Comparison of ENCODE assay signal across 2 cellular contexts in genomic region chr19:13804830-13805683, GRCh38.
TF ChIP-seq lines count a peak whose summit lies in the region.

No MANE protein-coding gene starts in this region.

TF ChIP-seq in HEK293, 187 proteins besides CTCF, POLR2A, EP300 and RAD21:
- TF ChIP-seq SALL2 (tag by site-specific recombination; IDR thresholded peaks at IDR 0.05; ENCODE audit: borderline replicate concordance) (no peak), EGR2 (tag by site-specific recombination; IDR thresholded peaks at IDR 0.05; ENCODE audit: low read depth) (peak; percentile 95), ZFHX2 (tag by site-specific recombination; conservative IDR thresholded peaks at IDR 0.05) (peak; percentile 81)
- TF ChIP-seq, protein P1, sequence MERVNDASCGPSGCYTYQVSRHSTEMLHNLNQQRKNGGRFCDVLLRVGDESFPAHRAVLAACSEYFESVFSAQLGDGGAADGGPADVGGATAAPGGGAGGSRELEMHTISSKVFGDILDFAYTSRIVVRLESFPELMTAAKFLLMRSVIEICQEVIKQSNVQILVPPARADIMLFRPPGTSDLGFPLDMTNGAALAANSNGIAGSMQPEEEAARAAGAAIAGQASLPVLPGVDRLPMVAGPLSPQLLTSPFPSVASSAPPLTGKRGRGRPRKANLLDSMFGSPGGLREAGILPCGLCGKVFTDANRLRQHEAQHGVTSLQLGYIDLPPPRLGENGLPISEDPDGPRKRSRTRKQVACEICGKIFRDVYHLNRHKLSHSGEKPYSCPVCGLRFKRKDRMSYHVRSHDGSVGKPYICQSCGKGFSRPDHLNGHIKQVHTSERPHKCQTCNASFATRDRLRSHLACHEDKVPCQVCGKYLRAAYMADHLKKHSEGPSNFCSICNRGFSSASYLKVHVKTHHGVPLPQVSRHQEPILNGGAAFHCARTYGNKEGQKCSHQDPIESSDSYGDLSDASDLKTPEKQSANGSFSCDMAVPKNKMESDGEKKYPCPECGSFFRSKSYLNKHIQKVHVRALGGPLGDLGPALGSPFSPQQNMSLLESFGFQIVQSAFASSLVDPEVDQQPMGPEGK (tag by site-specific recombination; IDR thresholded peaks at IDR 0.05): no peak
- TF ChIP-seq, protein P2, sequence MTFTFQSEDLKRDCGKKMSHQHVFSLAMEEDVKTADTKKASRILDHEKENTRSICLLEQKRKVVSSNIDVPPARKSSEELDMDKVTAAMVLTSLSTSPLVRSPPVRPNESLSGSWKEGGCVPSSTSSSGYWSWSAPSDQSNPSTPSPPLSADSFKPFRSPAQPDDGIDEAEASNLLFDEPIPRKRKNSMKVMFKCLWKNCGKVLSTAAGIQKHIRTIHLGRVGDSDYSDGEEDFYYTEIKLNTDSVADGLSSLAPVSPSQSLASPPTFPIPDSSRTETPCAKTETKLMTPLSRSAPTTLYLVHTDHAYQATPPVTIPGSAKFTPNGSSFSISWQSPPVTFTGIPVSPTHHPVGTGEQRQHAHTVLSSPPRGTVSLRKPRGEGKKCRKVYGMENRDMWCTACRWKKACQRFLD (tag by site-specific recombination; IDR thresholded peaks at IDR 0.05): no peak

TF ChIP-seq in HepG2, 621 proteins besides CTCF, POLR2A, EP300 and RAD21 (continues in another document):
- TF ChIP-seq SP2 (CRISPR knock-in tag; IDR thresholded peaks at IDR 0.05): no peak
- TF ChIP-seq ZNF274 (CRISPR knock-in tag; IDR thresholded peaks at IDR 0.05): no peak
- peak; percentile 50 for TF ChIP-seq SAP130 (CRISPR knock-in tag; IDR thresholded peaks at IDR 0.05; ENCODE audit: low read depth)
- TF ChIP-seq, protein P3, sequence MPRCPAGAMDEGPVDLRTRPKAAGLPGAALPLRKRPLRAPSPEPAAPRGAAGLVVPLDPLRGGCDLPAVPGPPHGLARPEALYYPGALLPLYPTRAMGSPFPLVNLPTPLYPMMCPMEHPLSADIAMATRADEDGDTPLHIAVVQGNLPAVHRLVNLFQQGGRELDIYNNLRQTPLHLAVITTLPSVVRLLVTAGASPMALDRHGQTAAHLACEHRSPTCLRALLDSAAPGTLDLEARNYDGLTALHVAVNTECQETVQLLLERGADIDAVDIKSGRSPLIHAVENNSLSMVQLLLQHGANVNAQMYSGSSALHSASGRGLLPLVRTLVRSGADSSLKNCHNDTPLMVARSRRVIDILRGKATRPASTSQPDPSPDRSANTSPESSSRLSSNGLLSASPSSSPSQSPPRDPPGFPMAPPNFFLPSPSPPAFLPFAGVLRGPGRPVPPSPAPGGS (CRISPR knock-in tag; IDR thresholded peaks at IDR 0.05): no peak
- TF ChIP-seq, protein P4, sequence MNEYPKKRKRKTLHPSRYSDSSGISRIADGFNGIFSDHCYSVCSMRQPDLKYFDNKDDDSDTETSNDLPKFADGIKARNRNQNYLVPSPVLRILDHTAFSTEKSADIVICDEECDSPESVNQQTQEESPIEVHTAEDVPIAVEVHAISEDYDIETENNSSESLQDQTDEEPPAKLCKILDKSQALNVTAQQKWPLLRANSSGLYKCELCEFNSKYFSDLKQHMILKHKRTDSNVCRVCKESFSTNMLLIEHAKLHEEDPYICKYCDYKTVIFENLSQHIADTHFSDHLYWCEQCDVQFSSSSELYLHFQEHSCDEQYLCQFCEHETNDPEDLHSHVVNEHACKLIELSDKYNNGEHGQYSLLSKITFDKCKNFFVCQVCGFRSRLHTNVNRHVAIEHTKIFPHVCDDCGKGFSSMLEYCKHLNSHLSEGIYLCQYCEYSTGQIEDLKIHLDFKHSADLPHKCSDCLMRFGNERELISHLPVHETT (CRISPR knock-in tag; conservative IDR thresholded peaks at IDR 0.05): no peak
- TF ChIP-seq ZNF496 (CRISPR knock-in tag; IDR thresholded peaks at IDR 0.05; ENCODE audit: insufficient replicate concordance): no peak
- TF ChIP-seq CHD2 (IDR thresholded peaks at IDR 0.05; ENCODE audit: low read depth, low read length): no peak
- TF ChIP-seq FUBP1 (CRISPR knock-in tag; IDR thresholded peaks at IDR 0.05; ENCODE audit: borderline replicate concordance): no peak
- TF ChIP-seq MYC (CRISPR knock-in tag; IDR thresholded peaks at IDR 0.05; ENCODE audit: borderline replicate concordance): peak; percentile 67
- TF ChIP-seq ZNF749 (CRISPR knock-in tag; IDR thresholded peaks at IDR 0.05; ENCODE audit: borderline replicate concordance): no peak
- TF ChIP-seq HNF1A (IDR thresholded peaks at IDR 0.05; ENCODE audit: low read depth): no peak
- no peak for TF ChIP-seq HNF1A (CRISPR knock-in tag; IDR thresholded peaks at IDR 0.05; ENCODE audit: borderline replicate concordance)
- TF ChIP-seq CHD4 (IDR thresholded peaks at IDR 0.05; ENCODE audit: borderline replicate concordance, low read length): no peak
- TF ChIP-seq MED8 (CRISPR knock-in tag; IDR thresholded peaks at IDR 0.05; ENCODE audit: insufficient replicate concordance): no peak
- no peak for TF ChIP-seq MEIS2 (CRISPR knock-in tag; IDR thresholded peaks at IDR 0.05)
- TF ChIP-seq SP4 (CRISPR knock-in tag; IDR thresholded peaks at IDR 0.05): no peak
- no peak for TF ChIP-seq BATF2 (CRISPR knock-in tag; IDR thresholded peaks at IDR 0.05)
- TF ChIP-seq, protein P5, sequence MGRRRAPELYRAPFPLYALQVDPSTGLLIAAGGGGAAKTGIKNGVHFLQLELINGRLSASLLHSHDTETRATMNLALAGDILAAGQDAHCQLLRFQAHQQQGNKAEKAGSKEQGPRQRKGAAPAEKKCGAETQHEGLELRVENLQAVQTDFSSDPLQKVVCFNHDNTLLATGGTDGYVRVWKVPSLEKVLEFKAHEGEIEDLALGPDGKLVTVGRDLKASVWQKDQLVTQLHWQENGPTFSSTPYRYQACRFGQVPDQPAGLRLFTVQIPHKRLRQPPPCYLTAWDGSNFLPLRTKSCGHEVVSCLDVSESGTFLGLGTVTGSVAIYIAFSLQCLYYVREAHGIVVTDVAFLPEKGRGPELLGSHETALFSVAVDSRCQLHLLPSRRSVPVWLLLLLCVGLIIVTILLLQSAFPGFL (CRISPR knock-in tag; IDR thresholded peaks at IDR 0.05): no peak
- TF ChIP-seq HOXA5 (CRISPR knock-in tag; IDR thresholded peaks at IDR 0.05): no peak
- TF ChIP-seq ZNF546 (CRISPR knock-in tag; conservative IDR thresholded peaks at IDR 0.05): no peak
- no peak for TF ChIP-seq TMF1 (CRISPR knock-in tag; IDR thresholded peaks at IDR 0.05; ENCODE audit: low read depth)
- TF ChIP-seq ZBTB43 (CRISPR knock-in tag; conservative IDR thresholded peaks at IDR 0.05): no peak
- TF ChIP-seq TAF15 (IDR thresholded peaks at IDR 0.05; ENCODE audit: low read depth, low read length, poor library complexity, severe bottlenecking): no peak
- TF ChIP-seq ZMYM4 (CRISPR knock-in tag; IDR thresholded peaks at IDR 0.05): no peak
- TF ChIP-seq ZNF788 (CRISPR knock-in tag; IDR thresholded peaks at IDR 0.05; ENCODE audit: borderline replicate concordance): no peak
- TF ChIP-seq, protein P6, sequence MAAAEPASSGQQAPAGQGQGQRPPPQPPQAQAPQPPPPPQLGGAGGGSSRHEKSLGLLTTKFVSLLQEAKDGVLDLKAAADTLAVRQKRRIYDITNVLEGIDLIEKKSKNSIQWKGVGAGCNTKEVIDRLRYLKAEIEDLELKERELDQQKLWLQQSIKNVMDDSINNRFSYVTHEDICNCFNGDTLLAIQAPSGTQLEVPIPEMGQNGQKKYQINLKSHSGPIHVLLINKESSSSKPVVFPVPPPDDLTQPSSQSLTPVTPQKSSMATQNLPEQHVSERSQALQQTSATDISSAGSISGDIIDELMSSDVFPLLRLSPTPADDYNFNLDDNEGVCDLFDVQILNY (CRISPR knock-in tag; conservative IDR thresholded peaks at IDR 0.05): no peak
- TF ChIP-seq, protein P7, sequence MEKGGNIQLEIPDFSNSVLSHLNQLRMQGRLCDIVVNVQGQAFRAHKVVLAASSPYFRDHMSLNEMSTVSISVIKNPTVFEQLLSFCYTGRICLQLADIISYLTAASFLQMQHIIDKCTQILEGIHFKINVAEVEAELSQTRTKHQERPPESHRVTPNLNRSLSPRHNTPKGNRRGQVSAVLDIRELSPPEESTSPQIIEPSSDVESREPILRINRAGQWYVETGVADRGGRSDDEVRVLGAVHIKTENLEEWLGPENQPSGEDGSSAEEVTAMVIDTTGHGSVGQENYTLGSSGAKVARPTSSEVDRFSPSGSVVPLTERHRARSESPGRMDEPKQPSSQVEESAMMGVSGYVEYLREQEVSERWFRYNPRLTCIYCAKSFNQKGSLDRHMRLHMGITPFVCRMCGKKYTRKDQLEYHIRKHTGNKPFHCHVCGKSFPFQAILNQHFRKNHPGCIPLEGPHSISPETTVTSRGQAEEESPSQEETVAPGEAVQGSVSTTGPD (CRISPR knock-in tag; IDR thresholded peaks at IDR 0.05): no peak
- no peak for TF ChIP-seq ZNF580 (CRISPR knock-in tag; IDR thresholded peaks at IDR 0.05; ENCODE audit: borderline replicate concordance, low read depth)
- no peak for TF ChIP-seq AGO2 (optimal IDR thresholded peaks at IDR 0.05; ENCODE audit: low read depth, low read length)
- TF ChIP-seq, protein P8, sequence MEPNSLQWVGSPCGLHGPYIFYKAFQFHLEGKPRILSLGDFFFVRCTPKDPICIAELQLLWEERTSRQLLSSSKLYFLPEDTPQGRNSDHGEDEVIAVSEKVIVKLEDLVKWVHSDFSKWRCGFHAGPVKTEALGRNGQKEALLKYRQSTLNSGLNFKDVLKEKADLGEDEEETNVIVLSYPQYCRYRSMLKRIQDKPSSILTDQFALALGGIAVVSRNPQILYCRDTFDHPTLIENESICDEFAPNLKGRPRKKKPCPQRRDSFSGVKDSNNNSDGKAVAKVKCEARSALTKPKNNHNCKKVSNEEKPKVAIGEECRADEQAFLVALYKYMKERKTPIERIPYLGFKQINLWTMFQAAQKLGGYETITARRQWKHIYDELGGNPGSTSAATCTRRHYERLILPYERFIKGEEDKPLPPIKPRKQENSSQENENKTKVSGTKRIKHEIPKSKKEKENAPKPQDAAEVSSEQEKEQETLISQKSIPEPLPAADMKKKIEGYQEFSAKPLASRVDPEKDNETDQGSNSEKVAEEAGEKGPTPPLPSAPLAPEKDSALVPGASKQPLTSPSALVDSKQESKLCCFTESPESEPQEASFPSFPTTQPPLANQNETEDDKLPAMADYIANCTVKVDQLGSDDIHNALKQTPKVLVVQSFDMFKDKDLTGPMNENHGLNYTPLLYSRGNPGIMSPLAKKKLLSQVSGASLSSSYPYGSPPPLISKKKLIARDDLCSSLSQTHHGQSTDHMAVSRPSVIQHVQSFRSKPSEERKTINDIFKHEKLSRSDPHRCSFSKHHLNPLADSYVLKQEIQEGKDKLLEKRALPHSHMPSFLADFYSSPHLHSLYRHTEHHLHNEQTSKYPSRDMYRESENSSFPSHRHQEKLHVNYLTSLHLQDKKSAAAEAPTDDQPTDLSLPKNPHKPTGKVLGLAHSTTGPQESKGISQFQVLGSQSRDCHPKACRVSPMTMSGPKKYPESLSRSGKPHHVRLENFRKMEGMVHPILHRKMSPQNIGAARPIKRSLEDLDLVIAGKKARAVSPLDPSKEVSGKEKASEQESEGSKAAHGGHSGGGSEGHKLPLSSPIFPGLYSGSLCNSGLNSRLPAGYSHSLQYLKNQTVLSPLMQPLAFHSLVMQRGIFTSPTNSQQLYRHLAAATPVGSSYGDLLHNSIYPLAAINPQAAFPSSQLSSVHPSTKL (CRISPR knock-in tag; IDR thresholded peaks at IDR 0.05): no peak
